1 cellular context compared by ENCODE assay signal in genomic region chr15:40233727-40234577, GRCh38.
TF ChIP-seq lines count a peak whose summit lies in the region.

No MANE protein-coding gene starts in this region.

TF ChIP-seq in IMR-90, 13 proteins besides CTCF, POLR2A, EP300 and RAD21:
- TF ChIP-seq SMC3 (IDR thresholded peaks at IDR 0.05; ENCODE audit: low read depth, low read length) (no peak), CEBPB (IDR thresholded peaks at IDR 0.05; ENCODE audit: low read depth, low read length) (no peak), MAFK (IDR thresholded peaks at IDR 0.05; ENCODE audit: low read depth, low read length) (no peak), MXI1 (IDR thresholded peaks at IDR 0.05; ENCODE audit: borderline replicate concordance, low read depth, low read length) (no peak)
